ENCODE assay signal across 14 cellular contexts in the genomic region with DNA sequence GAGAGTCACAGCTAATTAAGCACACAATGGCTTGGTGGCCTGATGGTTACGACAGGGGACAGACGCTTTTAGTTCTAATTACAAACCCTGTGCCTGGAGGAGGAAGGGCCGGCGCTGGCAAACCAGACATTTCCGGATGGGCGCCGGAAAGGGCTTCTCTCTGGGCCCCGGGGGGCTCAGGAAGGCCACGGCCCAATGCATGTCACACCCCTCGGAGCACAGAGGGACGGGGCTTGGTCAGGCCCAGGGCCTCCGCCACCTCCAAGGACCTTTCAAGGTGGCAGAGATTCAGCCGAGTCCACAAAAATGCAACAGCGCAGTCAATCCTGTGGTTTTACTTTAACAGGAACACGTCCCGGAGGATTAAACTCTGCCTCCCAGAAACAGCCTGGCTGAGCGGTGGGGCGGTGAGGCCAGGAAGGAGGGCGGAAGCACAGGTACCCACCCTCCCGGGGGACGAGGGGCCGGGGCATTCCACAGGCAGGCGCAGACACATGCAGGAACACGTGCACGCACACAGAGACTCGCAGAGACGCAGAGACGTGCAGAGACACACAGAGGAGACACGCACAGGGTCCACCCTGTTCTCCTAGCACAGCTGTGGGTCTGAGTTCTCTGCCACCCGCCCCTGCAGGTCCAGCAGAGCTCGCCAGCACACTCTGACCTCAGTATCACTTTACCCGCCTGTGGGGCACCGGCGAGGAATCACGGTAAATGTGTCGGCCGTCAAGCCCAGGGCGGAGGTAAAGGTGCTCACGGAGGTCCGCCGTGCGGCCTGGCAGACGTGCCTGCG. TPM values are rescaled to one million over a fixed set of nuclear protein-coding genes. Genes with fewer than 3 reads are reported as not detected.
DNase-seq lines count a peak whose midpoint lies in the region; ATAC-seq and TF ChIP-seq lines count a peak whose summit lies in the region.
"Had no signal": no experiment of that assay in that cellular context is flagged by ENCODE, and none has a peak within 500 bp of the region (broad histone marks: within the 10 kb centered on the region; RNA-seq: fewer than 3 reads in every experiment).

No MANE protein-coding gene starts in this region.

- H4K20me1 ChIP-seq in BLaER1 treated with 17β-estradiol and CSF1 and Interleukin-3, amounts not matched to agents 10 nM and 100 nM: peaks cover 0 to 33% (median 3%) of the 10 kb centered on the region in 11 experiments; a peak in 7 of 22 replicates

- H3K9ac ChIP-seq in BLaER1 treated with 17β-estradiol and CSF1 and Interleukin-3, amounts not matched to agents 10 nM and 100 nM: peak overlapping the region in 9 of 11 experiments; percentile 0 to 59 (median 33); a peak in 14 of 22 replicates

- H3K4me2 ChIP-seq in BLaER1 treated with 17β-estradiol and CSF1 and Interleukin-3, amounts not matched to agents 10 nM and 100 nM: peak overlapping the region; percentile 88 to 99 (median 95)

- TF ChIP-seq CTCF in RWPE1 (conservative IDR thresholded peaks at IDR 0.05; ENCODE audit: low read depth) (no peak), foreskin keratinocyte (conservative IDR thresholded peaks at IDR 0.05) (no peak)

- ATAC-seq in foreskin keratinocyte (peak; percentile 26), HG02973 (IDR thresholded peaks at IDR 0.05; ENCODE audit: unreplicated experiment) (no peak), GM21526 (IDR thresholded peaks at IDR 0.05; ENCODE audit: low FRiP score, unreplicated experiment) (no peak)
- ATAC-seq: stimulated activated effector memory CD8-positive, alpha-beta T cell treated with anti-CD3 and anti-CD28 coated beads, Interleukin-12 subunit alpha, Interleukin-12 subunit beta, amount 100 ng/mL, for 72 hours had no signal

- H3K27me3 ChIP-seq in BLaER1 treated with 17β-estradiol and CSF1 and Interleukin-3, amounts not matched to agents 10 nM and 100 nM: peaks cover 0 to 87% (median 10%) of the 10 kb centered on the region in 11 experiments; a peak in 15 of 22 replicates
- peaks cover 31% of the 10 kb centered on the region for H3K27me3 ChIP-seq in foreskin keratinocyte
- H3K27me3 ChIP-seq: colonic mucosa had no signal

- H3K36me3 ChIP-seq in BLaER1 treated with 17β-estradiol and CSF1 and Interleukin-3, amounts not matched to agents 10 nM and 100 nM: no peaks in the 10 kb centered on the region
- H3K36me3 ChIP-seq: colonic mucosa, MG63 had no signal

- H3K4me1 ChIP-seq in BLaER1 treated with 17β-estradiol and CSF1 and Interleukin-3, amounts not matched to agents 10 nM and 100 nM: peaks cover 27 to 53% (median 43%) of the 10 kb centered on the region in 10 experiments
- no peaks in the 10 kb centered on the region for H3K4me1 ChIP-seq in foreskin keratinocyte
- H3K4me1 ChIP-seq: colonic mucosa had no signal

- peak overlapping the region in 9 of 10 experiments; percentile 8 to 56 (median 36); a peak in 16 of 20 replicates for H3K4me3 ChIP-seq in BLaER1 treated with 17β-estradiol and CSF1 and Interleukin-3, amounts not matched to agents 10 nM and 100 nM
- H3K4me3 ChIP-seq: colonic mucosa, MG63 had no signal

- CTCF ChIA-PET in RWPE1 (lab: Yijun Ruan, JAX): interaction anchor here (0.7 kb wide), 2 partner anchors 13 to 509 kb away, joined by 3 read pairs; no protein-coding TSS in a partner anchor

- POLR2A ChIA-PET in RWPE1 (lab: Yijun Ruan, JAX; ENCODE audit: low non-redundant PET): no interaction called here

- H3K27ac ChIP-seq in BLaER1 treated with 17β-estradiol and CSF1 and Interleukin-3, amounts not matched to agents 10 nM and 100 nM: 0 out of 22 replicates have a peak overlapping the region, but pooled peaks of 1 of the 11 experiments have one; percentile 26
- peak overlapping the region; percentile 9; the same call in 1 of the 2 replicates for H3K27ac ChIP-seq in RWPE1
- no peak overlapping the region for H3K27ac ChIP-seq in foreskin keratinocyte
- H3K27ac ChIP-seq: colonic mucosa had no signal

- no peak for DNase-seq in RWPE1 (ENCODE audit: low spot score)
- no peak for DNase-seq in foreskin keratinocyte
- DNase-seq in renal cortical epithelial cell (ENCODE audit: low read depth): peak; percentile 19
- no peak for DNase-seq in NCI-H1092 treated with DMSO at 0.1 percent for 48 hours (lab: John Stamatoyannopoulos, UW)
- DNase-seq: activated CD4-positive, alpha-beta T cell treated with anti-CD3 and anti-CD28 coated beads for 48 hours; activated T-cell treated with anti-CD3 and anti-CD28 coated beads, Interleukin-2, amount 50 U/mL, for 4 hours; colonic mucosa; MG63; NCI-H1436 treated with DMSO at 0.1 percent for 48 hours; stimulated activated CD4-positive, alpha-beta T cell treated with anti-CD3 and anti-CD28 coated beads, Interleukin-2, amount 100 ng/mL, for 48 hours had no signal

- peaks cover 0 to 4% (median 3%) of the 10 kb centered on the region in 11 experiments; a peak in 9 of 22 replicates for H3K9me3 ChIP-seq in BLaER1 treated with 17β-estradiol and CSF1 and Interleukin-3, amounts not matched to agents 10 nM and 100 nM (replicated peaks in 1 of 11)
- H3K9me3 ChIP-seq: colonic mucosa, MG63 had no signal

RNA-seq across cellular contexts. Expression of a gene that starts 23.0 kb away (rescaled TPM):
- total RNA-seq in foreskin keratinocyte (0.65 and 0.85 TPM in 2 replicates), renal cortical epithelial cell (0.35 and 1.6 TPM in 2 replicates)
- polyA plus RNA-seq in foreskin keratinocyte: 0.43 and 0.60 TPM in 2 replicates

RNA-seq across cellular contexts. Expression of a gene that starts 58.3 kb away (rescaled TPM):
- total RNA-seq in foreskin keratinocyte (22.0 and 23.1 TPM in 2 replicates), renal cortical epithelial cell (27.3 and 56.9 TPM in 2 replicates)
- 15.3 and 16.1 TPM in 2 replicates for polyA plus RNA-seq in foreskin keratinocyte
